11 cellular contexts compared by ENCODE assay signal in genomic region chr10:119377905-119378736, GRCh38.
DNase-seq lines count a peak whose midpoint lies in the region; ATAC-seq, FAIRE-seq and TF ChIP-seq lines count a peak whose summit lies in the region.
"Had no signal": no experiment of that assay in that cellular context is flagged by ENCODE, and none has a peak within 500 bp of the region (broad histone marks: within the 10 kb centered on the region; RNA-seq: fewer than 3 reads in every experiment).

No MANE protein-coding gene starts in this region.

- H3K36me3 ChIP-seq in gastroesophageal sphincter (peaks cover 0 to 26% of the 10 kb centered on the region in 2 donors), psoas muscle (ENCODE audit: insufficient read depth in 1 of 2, low read depth in 1 of 2) (no peaks in the 10 kb centered on the region), pancreas (no peaks in the 10 kb centered on the region)

- H3K4me3 ChIP-seq in gastroesophageal sphincter (no peak overlapping the region), psoas muscle (peak overlapping the region; percentile 67), pancreas (no peak overlapping the region)

- no peak for TF ChIP-seq POLR2A in gastroesophageal sphincter (IDR thresholded peaks at IDR 0.05)

- H3K27me3 ChIP-seq in gastroesophageal sphincter (no peaks in the 10 kb centered on the region), psoas muscle (ENCODE audit: insufficient read depth in 3 of 3, low read length in 2 of 3) (no peaks in the 10 kb centered on the region), pancreas (no peaks in the 10 kb centered on the region)

- no peaks in the 10 kb centered on the region for H3K9me3 ChIP-seq in gastroesophageal sphincter
- H3K9me3 ChIP-seq in psoas muscle: no peaks in the 10 kb centered on the region
- no peaks in the 10 kb centered on the region for H3K9me3 ChIP-seq in pancreas

- 57 to 62% methylated on average over 4 to 12 of the region's 29 CpGs for WGBS in gastroesophageal sphincter (ENCODE audit: low coverage in 1 of 2), 2 donors
- WGBS in psoas muscle, 3 donors: 29 to 38% (median 31%) methylated on average over 28 to 29 of the region's 29 CpGs
- 87 to 88% methylated on average over 29 of the region's 29 CpGs for WGBS in pancreas, 2 donors

- DNase-seq in ELF-1 (ENCODE audit: low read depth, low spot score) (peak; percentile 54), NCI-H2227 treated with DMSO at 0.1 percent for 48 hours (lab: John Stamatoyannopoulos, UW) (peak; percentile 54), psoas muscle (no peak), left colon (no peak), pancreas (no peak), D341Med (ENCODE audit: low spot score) (no peak), NCI-H1105 (lab: John Stamatoyannopoulos, UW) (no peak)
- DNase-seq: activated CD8-positive, alpha-beta memory T cell treated with anti-CD3 and anti-CD28 coated beads for 24 hours; activated naive CD4-positive, alpha-beta T cell treated with anti-CD3 and anti-CD28 coated beads, Interleukin-2, amount 10 ng/mL, durations not matched to agents 7 days and 5 days; CD8-positive, alpha-beta memory T cell had no signal

- H3K4me1 ChIP-seq in gastroesophageal sphincter (peaks cover 0 to 57% (median 25%) of the 10 kb centered on the region in 3 donors), psoas muscle (peaks cover 10% of the 10 kb centered on the region), pancreas (no peaks in the 10 kb centered on the region)

- intact Hi-C loops in psoas muscle (cut with DNase I) (no loop called here), left colon (cut with DNase I, micrococcal nuclease) (no loop called here), pancreas (cut with DNase I) (no loop called here)

- TF ChIP-seq EP300 in gastroesophageal sphincter (IDR thresholded peaks at IDR 0.05): no peak

- FAIRE-seq in pancreas (lab: Jason Lieb, UNC): no peak

- TF ChIP-seq CTCF in gastroesophageal sphincter (IDR thresholded peaks at IDR 0.05) (no peak), psoas muscle (IDR thresholded peaks at IDR 0.05) (no peak), pancreas (IDR thresholded peaks at IDR 0.05) (no peak)

- ATAC-seq in gastroesophageal sphincter: no peak
- ATAC-seq in psoas muscle: peak; percentile 69 to 85 (median 73)
- ATAC-seq in left colon: no peak
- no peak for ATAC-seq in pancreas

- H3K27ac ChIP-seq in gastroesophageal sphincter (peak overlapping the region in 3 of 4 donors; percentile 16 to 53 (median 17)), psoas muscle (peak overlapping the region; percentile 91), pancreas (no peak overlapping the region)

Comparison
In these comparisons a context has a peak if more than half of its experiments do, and no peak if none do; other contexts are left out.
1. DNase-seq: peak in ELF-1 (single experiment) and NCI-H2227 treated with DMSO at 0.1 percent for 48 hours (single experiment); none in psoas muscle (0 of 2), left colon (0 of 2), pancreas (0 of 6), D341Med (single experiment) and NCI-H1105 (single experiment).
2. ATAC-seq: peak in psoas muscle (4 of 4); none in gastroesophageal sphincter (single experiment), left colon (single experiment) and pancreas (0 of 4).
3. H3K27ac ChIP-seq: peak in gastroesophageal sphincter (3 of 4) and psoas muscle (single experiment); none in pancreas (0 of 4).